Comparison of ENCODE assay signal across 12 cellular contexts in the genomic region with DNA sequence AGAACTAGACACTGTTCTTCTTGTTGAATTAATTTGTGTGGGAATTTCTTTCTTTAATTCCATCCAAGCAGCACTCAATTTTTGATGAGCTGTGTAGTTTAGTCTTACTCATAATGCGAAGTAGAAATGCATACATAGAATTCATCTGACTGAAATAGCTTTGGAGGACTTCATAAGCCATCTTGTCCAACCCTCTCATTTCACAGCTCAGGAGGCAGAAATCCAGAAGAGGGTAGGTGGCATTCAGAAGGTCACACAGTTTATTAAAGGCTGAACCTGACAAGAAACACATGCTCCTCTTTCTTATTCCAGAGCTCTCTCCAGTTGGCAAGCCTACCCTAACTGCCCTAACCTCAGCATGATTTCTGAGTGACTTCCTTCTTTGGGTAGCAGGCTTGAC.
DNase-seq lines count a peak whose midpoint lies in the region; ATAC-seq, FAIRE-seq and TF ChIP-seq lines count a peak whose summit lies in the region.
"Had no signal": no experiment of that assay in that cellular context is flagged by ENCODE, and none has a peak within 500 bp of the region (broad histone marks: within the 10 kb centered on the region; RNA-seq: fewer than 3 reads in every experiment).

No MANE protein-coding gene starts in this region.

- no peaks in the 10 kb centered on the region for H3K36me3 Mint-ChIP-seq in dendritic cell treated with granulocyte-macrophage colony-stimulating factor and Interleukin-4, amounts not matched to agents 40 ng/mL and 50 ng/mL, for 4 days (ENCODE audit: low read depth)
- H3K36me3 Mint-ChIP-seq in naive thymus-derived CD8-positive, alpha-beta T cell = peaks cover 0 to 17% (median 8%) of the 10 kb centered on the region in 3 donors

- H3K27ac Mint-ChIP-seq in dendritic cell treated with granulocyte-macrophage colony-stimulating factor and Interleukin-4, amounts not matched to agents 40 ng/mL and 50 ng/mL, for 4 days = peak overlapping the region; percentile 81
- H3K27ac Mint-ChIP-seq in naive thymus-derived CD8-positive, alpha-beta T cell = no peak overlapping the region

- WGBS in small intestine, 3 donors = 73 to 94% (median 90%) methylated on average over 1 of the region's 1 CpG
- WGBS in upper lobe of left lung, 2 donors = 71 to 83% methylated on average over 1 of the region's 1 CpG

- H3K27me3 ChIP-seq in HL-60 (ENCODE audit: insufficient read depth, poor library complexity, severe bottlenecking) (no peaks in the 10 kb centered on the region), small intestine (ENCODE audit: control insufficient read depth in 2 of 2, insufficient read depth in 2 of 2, low read length in 2 of 2) (no peaks in the 10 kb centered on the region), upper lobe of left lung (no peaks in the 10 kb centered on the region)
- H3K27me3 ChIP-seq: BE2C had no signal

- H3K4me3 ChIP-seq in HL-60 (replicated peaks; ENCODE audit: insufficient read depth, low read length) (no peak overlapping the region), small intestine (ENCODE audit: low read depth in 1 of 2, low read length in 2 of 2) (no peak overlapping the region), upper lobe of left lung (no peak overlapping the region)

- no peaks in the 10 kb centered on the region for H3K27me3 Mint-ChIP-seq in dendritic cell treated with granulocyte-macrophage colony-stimulating factor and Interleukin-4, amounts not matched to agents 40 ng/mL and 50 ng/mL, for 4 days
- no peaks in the 10 kb centered on the region for H3K27me3 Mint-ChIP-seq in naive thymus-derived CD8-positive, alpha-beta T cell

- H3K9me3 Mint-ChIP-seq in dendritic cell treated with granulocyte-macrophage colony-stimulating factor and Interleukin-4, amounts not matched to agents 40 ng/mL and 50 ng/mL, for 4 days = no peaks in the 10 kb centered on the region
- H3K9me3 Mint-ChIP-seq in naive thymus-derived CD8-positive, alpha-beta T cell = peaks cover 0 to 3% (median 0%) of the 10 kb centered on the region in 9 donors

- H3K36me3 ChIP-seq in small intestine (ENCODE audit: control insufficient read depth in 2 of 2, insufficient read depth in 2 of 2, low read length in 2 of 2) = no peaks in the 10 kb centered on the region
- H3K36me3 ChIP-seq in upper lobe of left lung = no peaks in the 10 kb centered on the region
- H3K36me3 ChIP-seq: BE2C had no signal

- no peak for TF ChIP-seq CTCF in HL-60 (IDR thresholded peaks at IDR 0.05; ENCODE audit: insufficient read depth, low read length)
- no peak for TF ChIP-seq CTCF in upper lobe of left lung (IDR thresholded peaks at IDR 0.05)

- ATAC-seq in naive thymus-derived CD8-positive, alpha-beta T cell = no peak
- ATAC-seq in upper lobe of left lung (ENCODE audit: low FRiP score in 2 of 2) = no peak

- peak in 1 of 2 experiments; percentile 37 for DNase-seq in HL-60 (ENCODE audit: low read depth in 1 of 2, low spot score in 1 of 2)
- peak; percentile 60 for DNase-seq in left kidney (ENCODE audit: low read depth, low spot score)
- no peak for DNase-seq in small intestine
- DNase-seq in DMS153 (lab: John Stamatoyannopoulos, UW) = no peak
- no peak for DNase-seq in D341Med (ENCODE audit: low spot score)
- no peak for DNase-seq in naive thymus-derived CD8-positive, alpha-beta T cell
- no peak for DNase-seq in upper lobe of left lung
- DNase-seq: activated CD8-positive, alpha-beta memory T cell treated with anti-CD3 and anti-CD28 coated beads, Interleukin-2, amount 50 U/mL, for 4 hours; effector CD8-positive, alpha-beta T cell; NCI-H510A had no signal

- TF ChIP-seq EP300 in upper lobe of left lung (IDR thresholded peaks at IDR 0.05) = no peak

- peaks cover 2 to 17% of the 10 kb centered on the region in 2 donors for H3K4me1 ChIP-seq in small intestine (ENCODE audit: control insufficient read depth in 2 of 2, insufficient read depth in 1 of 2, low read depth in 1 of 2, low read length in 1 of 2)
- peaks cover 9 to 20% (median 19%) of the 10 kb centered on the region in 4 donors for H3K4me1 ChIP-seq in upper lobe of left lung

- FAIRE-seq in small intestine (lab: Jason Lieb, UNC) = no peak

- TF ChIP-seq POLR2A in upper lobe of left lung (IDR thresholded peaks at IDR 0.05) = no peak

- no peak overlapping the region for H3K4me3 Mint-ChIP-seq in dendritic cell treated with granulocyte-macrophage colony-stimulating factor and Interleukin-4, amounts not matched to agents 40 ng/mL and 50 ng/mL, for 4 days
- H3K4me3 Mint-ChIP-seq in naive thymus-derived CD8-positive, alpha-beta T cell = no peak overlapping the region

- POLR2A ChIA-PET in naive thymus-derived CD8-positive, alpha-beta T cell (lab: Charles Lee) = interaction anchor here (0.7 kb wide), 1 partner anchor 560 kb away, joined by 3 read pairs; no protein-coding TSS in a partner anchor

- peaks cover 21% of the 10 kb centered on the region for H3K4me1 Mint-ChIP-seq in dendritic cell treated with granulocyte-macrophage colony-stimulating factor and Interleukin-4, amounts not matched to agents 40 ng/mL and 50 ng/mL, for 4 days (ENCODE audit: low read depth)
- peaks cover 12 to 31% (median 28%) of the 10 kb centered on the region in 4 donors for H3K4me1 Mint-ChIP-seq in naive thymus-derived CD8-positive, alpha-beta T cell

- intact Hi-C loops in dendritic cell treated with granulocyte-macrophage colony-stimulating factor and Interleukin-4, amounts not matched to agents 40 ng/mL and 50 ng/mL, for 4 days (cut with micrococcal nuclease) = no loop called here

- H3K9me3 ChIP-seq in small intestine (ENCODE audit: control insufficient read depth, low read depth) = no peaks in the 10 kb centered on the region
- no peaks in the 10 kb centered on the region for H3K9me3 ChIP-seq in upper lobe of left lung
- H3K9me3 ChIP-seq: BE2C had no signal

- H3K27ac ChIP-seq in HL-60 (replicated peaks) (peak overlapping the region; percentile 37), small intestine (ENCODE audit: low read depth in 1 of 2, low read length in 1 of 2) (peak overlapping the region; percentile 20 to 32), upper lobe of left lung (peak overlapping the region in 2 of 4 donors; percentile 53 to 55)
